24 cellular contexts compared by ENCODE assay signal in genomic region chr9:113513111-113513510, GRCh38. TPM values are rescaled to one million over a fixed set of nuclear protein-coding genes. Genes with fewer than 3 reads are reported as not detected.
DNase-seq lines count a peak whose midpoint lies in the region; ATAC-seq, FAIRE-seq and TF ChIP-seq lines count a peak whose summit lies in the region.
"Had no signal": no experiment of that assay in that cellular context is flagged by ENCODE, and none has a peak within 500 bp of the region (broad histone marks: within the 10 kb centered on the region; RNA-seq: fewer than 3 reads in every experiment).

No MANE protein-coding gene starts in this region.

- POLR2A ChIA-PET in K562 (lab: Yijun Ruan, JAX), result interaction anchor here (0.6 to 1.5 kb wide), 3 partner anchors 9 to 11 kb away, joined by 3 read pairs; no protein-coding TSS in a partner anchor

- WGBS in K562 (ENCODE audit: insufficient coverage, low coverage, missing lambda C conversion rate), result 3% methylated on average over 8 of the region's 8 CpGs
- WGBS in body of pancreas, 2 donors, result 78 to 82% methylated on average over 8 of the region's 8 CpGs

- H3K27ac ChIP-seq in K562 (ENCODE audit: extremely low read depth, low read depth, low read length) (no peak overlapping the region), body of pancreas (peak overlapping the region in 1 of 4 donors; percentile 17)
- H3K27ac ChIP-seq: psoas muscle had no signal

- DNase-seq in activated naive CD4-positive, alpha-beta T cell (lab: John Stamatoyannopoulos, UW), result no peak
- DNase-seq in T-helper 17 cell, result no peak
- no peak for DNase-seq in K562 (ENCODE audit: extremely low read depth in 1 of 4, low spot score in 3 of 4)
- no peak for DNase-seq in body of pancreas
- DNase-seq: activated B cell treated with CpG ODN at 0.5 μM for 24 hours, COR-L47, cortex of kidney, glutamatergic neuron, left colon, NCI-H1092 treated with DMSO at 0.1 percent for 48 hours, NCI-H2081, psoas muscle, T-helper 9 cell, upper lobe of left lung had no signal

- H3K27me3 ChIP-seq in K562 (ENCODE audit: control insufficient read depth in 2 of 2, insufficient read depth in 2 of 2, low read length in 2 of 2) (peaks cover 46 to 78% of the 10 kb centered on the region in 2 experiments), body of pancreas (no peaks in the 10 kb centered on the region)
- H3K27me3 ChIP-seq: upper lobe of left lung had no signal

- no peak overlapping the region for H3K4me3 ChIP-seq in K562
- no peak overlapping the region for H3K4me3 ChIP-seq in body of pancreas
- H3K4me3 ChIP-seq: psoas muscle, upper lobe of left lung had no signal

- H3K27me3 Mint-ChIP-seq in activated naive CD4-positive, alpha-beta T cell treated with anti-CD3 and anti-CD28 coated beads, Interleukin-2, amount 50 U/mL, for 24 hours, result no peaks in the 10 kb centered on the region
- H3K27me3 Mint-ChIP-seq in T-helper 17 cell, result no peaks in the 10 kb centered on the region
- no peaks in the 10 kb centered on the region for H3K27me3 Mint-ChIP-seq in stimulated activated memory B cell treated with anti-CD40 and anti-IgM and Interleukin-4, amounts not matched to agents 10 μg/mL and 1 μg/mL and 100 μg/mL, for 72 hours
- H3K27me3 Mint-ChIP-seq: activated B cell treated with CpG ODN at 0.5 μM for 24 hours had no signal

- CTCF ChIA-PET in K562 (lab: Yijun Ruan, JAX; ENCODE audit: low intra/inter-chr PET ratio), result no interaction called here

- no peak for TF ChIP-seq RAD21 in K562 (CRISPR knock-in tag; conservative IDR thresholded peaks at IDR 0.05 in 1 of 2, IDR thresholded peaks at IDR 0.05 in 1 of 2)

- ATAC-seq in T-helper 17 cell (no peak), K562 (no peak), HG03571 (IDR thresholded peaks at IDR 0.05; ENCODE audit: unreplicated experiment) (no peak), body of pancreas (no peak), GM19328 (IDR thresholded peaks at IDR 0.05; ENCODE audit: unreplicated experiment) (no peak)
- no peak for ATAC-seq in stimulated activated memory B cell treated with anti-CD40 and anti-IgM and Interleukin-4, amounts not matched to agents 10 μg/mL and 1 μg/mL and 100 μg/mL, for 72 hours
- ATAC-seq: left colon, Panc1, psoas muscle had no signal

- H4K20me1 ChIP-seq in K562 (replicated peaks; ENCODE audit: control insufficient read depth, insufficient read depth, low read length), result no peaks in the 10 kb centered on the region

- H3K27ac Mint-ChIP-seq in activated naive CD4-positive, alpha-beta T cell treated with anti-CD3 and anti-CD28 coated beads, Interleukin-2, amount 50 U/mL, for 24 hours, result peak overlapping the region; percentile 90
- H3K27ac Mint-ChIP-seq in T-helper 17 cell, result peak overlapping the region; percentile 93
- peak overlapping the region; percentile 68 for H3K27ac Mint-ChIP-seq in stimulated activated memory B cell treated with anti-CD40 and anti-IgM and Interleukin-4, amounts not matched to agents 10 μg/mL and 1 μg/mL and 100 μg/mL, for 72 hours
- H3K27ac Mint-ChIP-seq: activated B cell treated with CpG ODN at 0.5 μM for 24 hours had no signal

- no peaks in the 10 kb centered on the region for H3K79me2 ChIP-seq in K562 (ENCODE audit: control insufficient read depth, insufficient read depth, low read length)

- H3K9ac ChIP-seq in K562 (ENCODE audit: insufficient read depth in 1 of 2, low read depth in 2 of 2, low read length in 2 of 2), result no peak overlapping the region

- FAIRE-seq in K562 (lab: Jason Lieb, UNC), result no peak
- FAIRE-seq: bronchial epithelial cell, endometrium, H54, HTR-8/SVneo had no signal

- peaks cover 67% of the 10 kb centered on the region for H3K4me1 Mint-ChIP-seq in activated naive CD4-positive, alpha-beta T cell treated with anti-CD3 and anti-CD28 coated beads, Interleukin-2, amount 50 U/mL, for 24 hours
- peaks cover 55% of the 10 kb centered on the region for H3K4me1 Mint-ChIP-seq in T-helper 17 cell
- H3K4me1 Mint-ChIP-seq in stimulated activated memory B cell treated with anti-CD40 and anti-IgM and Interleukin-4, amounts not matched to agents 10 μg/mL and 1 μg/mL and 100 μg/mL, for 72 hours, result peaks cover 56% of the 10 kb centered on the region

- H3K4me2 ChIP-seq in K562 (ENCODE audit: insufficient read depth, low read length), result no peak overlapping the region

- H3K9me3 ChIP-seq in T-helper 17 cell (ENCODE audit: control insufficient read depth, low read length, poor library complexity, severe bottlenecking) (no peaks in the 10 kb centered on the region), K562 (replicated peaks; ENCODE audit: control insufficient read depth, insufficient read depth, low read depth, low read length) (no peaks in the 10 kb centered on the region), body of pancreas (no peaks in the 10 kb centered on the region)
- H3K9me3 ChIP-seq: psoas muscle, upper lobe of left lung had no signal

- H3K4me1 ChIP-seq in K562 (replicated peaks in 1 of 2; ENCODE audit: control insufficient read depth in 2 of 2, insufficient read depth in 2 of 2, low read length in 2 of 2) (peaks cover 0 to 3% of the 10 kb centered on the region in 2 experiments; a peak in 1 of 5 replicates), body of pancreas (peaks cover 26% of the 10 kb centered on the region)

- no peaks in the 10 kb centered on the region for H3K9me1 ChIP-seq in K562 (ENCODE audit: control insufficient read depth, insufficient read depth, low read length)

- TF ChIP-seq EP300 in K562 (IDR thresholded peaks at IDR 0.05; ENCODE audit: low read length), result no peak

- no TSS peak for BruUV-seq in K562 (replicated peaks; lab: Mats Ljungman, UMichigan)

- H3K36me3 Mint-ChIP-seq in activated naive CD4-positive, alpha-beta T cell treated with anti-CD3 and anti-CD28 coated beads, Interleukin-2, amount 50 U/mL, for 24 hours, result no peaks in the 10 kb centered on the region
- no peaks in the 10 kb centered on the region for H3K36me3 Mint-ChIP-seq in T-helper 17 cell (ENCODE audit: low read depth)
- H3K36me3 Mint-ChIP-seq in stimulated activated memory B cell treated with anti-CD40 and anti-IgM and Interleukin-4, amounts not matched to agents 10 μg/mL and 1 μg/mL and 100 μg/mL, for 72 hours, result no peaks in the 10 kb centered on the region

- no peak for TF ChIP-seq CTCF in K562 (IDR thresholded peaks at IDR 0.05 in 2 of 3, conservative IDR thresholded peaks at IDR 0.05 in 1 of 3; ENCODE audit: insufficient read depth in 2 of 3, low read depth in 1 of 3, low read length in 3 of 3)
- no peak for TF ChIP-seq CTCF in body of pancreas (IDR thresholded peaks at IDR 0.05)

- H3K36me3 ChIP-seq in K562 (ENCODE audit: control insufficient read depth, insufficient read depth, low read length) (no peaks in the 10 kb centered on the region), body of pancreas (replicated peaks in 1 of 2; ENCODE audit: insufficient read depth in 1 of 2, low read depth in 2 of 2) (no peaks in the 10 kb centered on the region)

- H3K9me3 Mint-ChIP-seq in activated naive CD4-positive, alpha-beta T cell treated with anti-CD3 and anti-CD28 coated beads, Interleukin-2, amount 50 U/mL, for 24 hours, result no peaks in the 10 kb centered on the region
- H3K9me3 Mint-ChIP-seq in stimulated activated memory B cell treated with anti-CD40 and anti-IgM and Interleukin-4, amounts not matched to agents 10 μg/mL and 1 μg/mL and 100 μg/mL, for 72 hours, result no peaks in the 10 kb centered on the region
- H3K9me3 Mint-ChIP-seq: activated B cell treated with CpG ODN at 0.5 μM for 24 hours, neural crest cell had no signal

- in situ Hi-C loops in K562 (cut with MboI), result no loop called here

- no peak overlapping the region for H2AFZ ChIP-seq in K562 (ENCODE audit: low read depth, low read length)

- peak overlapping the region; percentile 80 for H3K4me3 Mint-ChIP-seq in activated naive CD4-positive, alpha-beta T cell treated with anti-CD3 and anti-CD28 coated beads, Interleukin-2, amount 50 U/mL, for 24 hours
- H3K4me3 Mint-ChIP-seq in T-helper 17 cell, result peak overlapping the region; percentile 81
- no peak overlapping the region for H3K4me3 Mint-ChIP-seq in stimulated activated memory B cell treated with anti-CD40 and anti-IgM and Interleukin-4, amounts not matched to agents 10 μg/mL and 1 μg/mL and 100 μg/mL, for 72 hours
- H3K4me3 Mint-ChIP-seq: neural crest cell had no signal

- intact Hi-C loops in K562 (cut with micrococcal nuclease), result no loop called here
- intact Hi-C loops in body of pancreas (cut with DNase I), result no loop called here

- no peak for TF ChIP-seq POLR2A in K562 (conservative IDR thresholded peaks at IDR 0.05)
- TF ChIP-seq POLR2A in body of pancreas (IDR thresholded peaks at IDR 0.05), result no peak

TF ChIP-seq in K562, 482 proteins besides CTCF, POLR2A, EP300 and RAD21 (continues in another document):
- TF ChIP-seq RNF2 (IDR thresholded peaks at IDR 0.05) (peak; percentile 35; the same call in 1 of the 2 replicates), FOXA1 (IDR thresholded peaks at IDR 0.05; ENCODE audit: borderline replicate concordance) (no peak)

RNA-seq across cellular contexts. Expression of gene RGS3, which starts 49.6 kb away (rescaled TPM):
- total RNA-seq in T-helper 17 cell (10 to 100 TPM; 17.4 to 22.0 TPM), K562 (2014; rRNA removed) (2.2 and 3.1 TPM in 2 replicates), K562 (2014; rRNA removed; fragmentation: Illumina TruSeq; extraction: Trizol) (0.95 and 1.1 TPM in 2 replicates), K562 (2015; rRNA removed; fragmentation: Illumina TruSeq; extraction: Trizol) (0.79 and 0.83 TPM in 2 replicates), K562 (2021) (2.9 and 3.0 TPM in 2 replicates), body of pancreas (10 to 100 TPM; 25.7 to 96.9 TPM)
- 1.8 and 5.3 TPM in 2 replicates for total RNA-seq in K562 (2011; cell fraction: chromatin; rRNA removed; ENCODE audit: low replicate concordance)
- 3.2 and 3.3 TPM in 2 replicates for total RNA-seq in K562 (2011; cell fraction: nucleolus; rRNA removed)
- total RNA-seq in K562 (2011; cell fraction: nucleoplasm; rRNA removed), result 2.8 and 3.2 TPM in 2 replicates
- polyA plus RNA-seq in K562 (2011; rRNA removed) (0.65 and 0.67 TPM in 2 replicates), K562 (2014; fragmentation: Illumina TruSeq; extraction: Trizol) (2.1 TPM in 2 replicates), K562 (2014; fragmentation: Nextera tagmentation; extraction: Ambion mirVana) (under 1 TPM; 0.08 to 0.15 TPM), K562 (2014; rRNA removed) (1.7 TPM in 2 replicates)
- polyA plus RNA-seq in K562 (2011; cell fraction: cytosol; rRNA removed), result 0.66 and 0.88 TPM in 2 replicates
- polyA plus RNA-seq in K562 (2011; cell fraction: nucleus; rRNA removed), result 0.83 and 2.0 TPM in 2 replicates
- polyA plus RNA-seq in K562 (2012), result 1.9 and 18.5 TPM in 2 replicates
- polyA minus RNA-seq in K562 (2011; rRNA and poly(A)+ RNA removed), result 0.27 and 0.81 TPM in 2 replicates
- polyA minus RNA-seq in K562 (2011; cell fraction: cytosol; rRNA and poly(A)+ RNA removed), result 0.95 and 2.0 TPM in 2 replicates
- 1.4 and 1.9 TPM in 2 replicates for polyA minus RNA-seq in K562 (2011; cell fraction: nucleus; rRNA and poly(A)+ RNA removed)
